In genomic region chr7:101250324-101250723, GRCh38 we compare ENCODE assay signal across 1 cellular context.
TF ChIP-seq lines count a peak whose summit lies in the region.

No MANE protein-coding gene starts in this region.

TF ChIP-seq in WTC11, 78 proteins besides CTCF, POLR2A, EP300 and RAD21 (continued from another document):
- TF ChIP-seq ARID4B (CRISPR knock-in tag; IDR thresholded peaks at IDR 0.05; ENCODE audit: borderline replicate concordance) (no peak), ZNF219 (CRISPR knock-in tag; IDR thresholded peaks at IDR 0.05; ENCODE audit: borderline replicate concordance) (no peak), NR2C2 (CRISPR knock-in tag; IDR thresholded peaks at IDR 0.05) (no peak), ZNF512 (CRISPR knock-in tag; IDR thresholded peaks at IDR 0.05; ENCODE audit: borderline replicate concordance) (no peak), ZNF317 (CRISPR knock-in tag; IDR thresholded peaks at IDR 0.05; ENCODE audit: borderline replicate concordance, low read depth) (no peak), TCF7 (CRISPR knock-in tag; IDR thresholded peaks at IDR 0.05; ENCODE audit: low read depth) (no peak)
